Comparison of ENCODE assay signal across 12 cellular contexts in genomic region chr17:72116692-72117469, GRCh38. TPM values are rescaled to one million over a fixed set of nuclear protein-coding genes. Genes with fewer than 3 reads are reported as not detected.
DNase-seq lines count a peak whose midpoint lies in the region; ATAC-seq and TF ChIP-seq lines count a peak whose summit lies in the region.
"Had no signal": no experiment of that assay in that cellular context is flagged by ENCODE, and none has a peak within 500 bp of the region (broad histone marks: within the 10 kb centered on the region; RNA-seq: fewer than 3 reads in every experiment).

No MANE protein-coding gene starts in this region.

- H3K27ac Mint-ChIP-seq in neural crest cell (ENCODE audit: unreplicated experiment): no peak overlapping the region
- H3K27ac Mint-ChIP-seq: activated B cell treated with CpG ODN at 0.5 μM for 24 hours; CD8-positive, alpha-beta T cell; naive B cell had no signal

- H2AFZ ChIP-seq in ACC112 (ENCODE audit: low read length, unreplicated experiment) (no peak overlapping the region), IMR-90 (replicated peaks; ENCODE audit: low read length, poor library complexity) (peak overlapping the region; percentile 89)

- H3K9me1 ChIP-seq in IMR-90 (ENCODE audit: insufficient read depth, low read length): no peaks in the 10 kb centered on the region

- no peak for TF ChIP-seq POLR2A in IMR-90 (IDR thresholded peaks at IDR 0.05; ENCODE audit: low read depth, low read length)

- H3K27ac ChIP-seq in ACC112 (ENCODE audit: low read depth, low read length) (no peak overlapping the region), IMR-90 (ENCODE audit: insufficient read depth, low read length) (no peak overlapping the region)
- H3K27ac ChIP-seq: KMS-11 had no signal

- no peak overlapping the region for H2AK5ac ChIP-seq in IMR-90 (ENCODE audit: low read depth, low read length)

- WGBS in IMR-90 (ENCODE audit: extremely low coverage in 2 of 2, insufficient read length in 1 of 2), 2 experiments: 27% methylated on average over 17 of the region's 52 CpGs; no CpG with 5 or more reads in 1 of the 2 experiments

- BruUV-seq in IMR-90 (replicated peaks; lab: Mats Ljungman, UMichigan): no TSS peak

- H2BK15ac ChIP-seq in IMR-90 (ENCODE audit: low read depth, low read length): no peak overlapping the region

- no peak for TF ChIP-seq CTCF in IMR-90 (conservative IDR thresholded peaks at IDR 0.05; ENCODE audit: low read depth, low read length)
- no peak for TF ChIP-seq CTCF in fibroblast of villous mesenchyme (IDR thresholded peaks at IDR 0.05; ENCODE audit: insufficient read depth, low read depth, low read length)
- TF ChIP-seq CTCF in neural crest cell (conservative IDR thresholded peaks at IDR 0.05): no peak

- intact Hi-C loops in IMR-90 (cut with micrococcal nuclease): loop anchor here (5.0 kb wide), 1 partner anchor 465 kb away; no protein-coding TSS in a partner anchor

- H2BK20ac ChIP-seq in IMR-90 (ENCODE audit: low read depth, low read length): peak overlapping the region; percentile 53; the same call in 1 of the 2 replicates

- peak overlapping the region; percentile 67 for H2AK9ac ChIP-seq in IMR-90 (replicated peaks; ENCODE audit: low read depth, low read length, poor library complexity)

- H3K4me1 ChIP-seq in ACC112 (ENCODE audit: control insufficient read depth, insufficient read depth, low read length, unreplicated experiment) (peaks cover 12% of the 10 kb centered on the region), IMR-90 (ENCODE audit: control insufficient read depth, insufficient read depth, low read length) (peaks cover 6% of the 10 kb centered on the region)

- no peak overlapping the region for H2BK5ac ChIP-seq in IMR-90 (ENCODE audit: low read depth, low read length, poor library complexity, severe bottlenecking)

- dilution Hi-C loops in IMR-90 (cut with HindIII; ENCODE audit: low sequenced_read_pairs, unreplicated experiment): no loop called here

- H3K9ac ChIP-seq in IMR-90 (ENCODE audit: low read depth, low read length): no peak overlapping the region
- H3K9ac ChIP-seq: KMS-11 had no signal

- no peak overlapping the region for H3K14ac ChIP-seq in IMR-90 (replicated peaks; ENCODE audit: low read depth, low read length)

- H3K36me3 ChIP-seq in ACC112 (ENCODE audit: insufficient read depth, low read length): no peaks in the 10 kb centered on the region
- H3K36me3 ChIP-seq in IMR-90 (ENCODE audit: control insufficient read depth, insufficient read depth, low read length): no peaks in the 10 kb centered on the region

- H3K79me2 ChIP-seq in ACC112 (ENCODE audit: control insufficient read depth, insufficient read depth, low read length, unreplicated experiment): no peaks in the 10 kb centered on the region

- no peaks in the 10 kb centered on the region for H3K36me3 Mint-ChIP-seq in neural crest cell (ENCODE audit: low read depth)
- H3K36me3 Mint-ChIP-seq: CD8-positive, alpha-beta T cell had no signal

- DNase-seq in IMR-90: peak; percentile 30
- peak; percentile 27 for DNase-seq in fibroblast of villous mesenchyme (ENCODE audit: low read depth)
- peak; percentile 18 for DNase-seq in neural crest cell (ENCODE audit: low read depth, low spot score)
- DNase-seq in NCI-H146 treated with DMSO at 0.1 percent for 48 hours (lab: John Stamatoyannopoulos, UW; ENCODE audit: unreplicated experiment): no peak
- DNase-seq in hepatic stellate cell (ENCODE audit: low spot score): no peak
- no peak for DNase-seq in A172 (ENCODE audit: low spot score)
- DNase-seq: activated B cell treated with CpG ODN at 0.5 μM for 24 hours; CD8-positive, alpha-beta T cell; naive B cell had no signal

- H4K20me1 ChIP-seq in IMR-90 (ENCODE audit: insufficient read depth, low read length): peaks cover 5% of the 10 kb centered on the region; the same call in 1 of the 2 replicates

- H3K4me3 Mint-ChIP-seq in neural crest cell: peak overlapping the region; percentile 89
- H3K4me3 Mint-ChIP-seq: activated B cell treated with CpG ODN at 0.5 μM for 24 hours; CD8-positive, alpha-beta T cell had no signal

- peaks cover 0 to 3% of the 10 kb centered on the region in 2 experiments; a peak in 1 of 4 replicates for H3K79me1 ChIP-seq in IMR-90 (ENCODE audit: low read depth in 1 of 2, low read length in 2 of 2)

- H3K4ac ChIP-seq in IMR-90 (ENCODE audit: low read depth, low read length): no peak overlapping the region

- H2BK120ac ChIP-seq in IMR-90 (ENCODE audit: low read depth, low read length): no peak overlapping the region

- peak overlapping the region; percentile 91 for H3K4me2 ChIP-seq in IMR-90 (ENCODE audit: low read depth, low read length)
- H3K4me2 ChIP-seq: KMS-11 had no signal

- H3K9me3 Mint-ChIP-seq in neural crest cell: no peaks in the 10 kb centered on the region
- H3K9me3 Mint-ChIP-seq: activated B cell treated with CpG ODN at 0.5 μM for 24 hours; CD8-positive, alpha-beta T cell had no signal

- peak overlapping the region; percentile 68; the same call in 1 of the 2 replicates for H3K23ac ChIP-seq in IMR-90 (ENCODE audit: low read depth, low read length)

- no peak overlapping the region for H3K18ac ChIP-seq in IMR-90 (ENCODE audit: low read depth, low read length)

- CTCF ChIA-PET in IMR-90 (lab: Yijun Ruan, JAX): no interaction called here

- peaks cover 55% of the 10 kb centered on the region for H3K4me1 Mint-ChIP-seq in neural crest cell

- H3K56ac ChIP-seq in IMR-90 (ENCODE audit: extremely low read depth, insufficient read depth, low read length): no peak overlapping the region

- POLR2A ChIA-PET in IMR-90 (lab: Charles Lee; ENCODE audit: unreplicated experiment): interaction anchor here (0.5 kb wide), 1 partner anchor 1210 kb away, joined by 12 read pairs; no protein-coding TSS in a partner anchor

- TF ChIP-seq RAD21 in IMR-90 (IDR thresholded peaks at IDR 0.05; ENCODE audit: low read length): no peak

- H3K27me3 ChIP-seq in ACC112 (ENCODE audit: insufficient read depth, low read length) (peaks cover 46% of the 10 kb centered on the region), IMR-90 (ENCODE audit: control insufficient read depth, insufficient read depth, low read length) (peaks cover 11% of the 10 kb centered on the region; the same call in 1 of the 2 replicates)

- H4K91ac ChIP-seq in IMR-90 (ENCODE audit: insufficient read depth, low read depth, low read length): no peak overlapping the region

- ATAC-seq in IMR-90 (ENCODE audit: low read depth) (no peak), HG02973 (IDR thresholded peaks at IDR 0.05; ENCODE audit: unreplicated experiment) (no peak)
- ATAC-seq: CD8-positive, alpha-beta T cell had no signal

- H3K27me3 Mint-ChIP-seq in neural crest cell (ENCODE audit: low read depth): peaks cover 72% of the 10 kb centered on the region

- no peak overlapping the region for H4K5ac ChIP-seq in IMR-90 (ENCODE audit: low read depth, low read length)

- in situ Hi-C loops in IMR-90 (cut with MboI; ENCODE audit: low sequenced_read_pairs): loop anchor here (10.0 kb wide), 3 partner anchors 652 to 1352 kb away; no protein-coding TSS in a partner anchor

- H3K4me3 ChIP-seq in ACC112 (ENCODE audit: low read depth, low read length) (peak overlapping the region; percentile 71), IMR-90 (ENCODE audit: insufficient read depth, low read depth, low read length) (peak overlapping the region; percentile 47), fibroblast of villous mesenchyme (ENCODE audit: low read depth, low read length) (peak overlapping the region; percentile 36)

- peak overlapping the region in 1 of 2 experiments; percentile 2; a peak in 1 of 4 replicates for H4K8ac ChIP-seq in IMR-90 (ENCODE audit: low read depth in 2 of 2, low read length in 2 of 2)

- H3K9me3 ChIP-seq in IMR-90 (ENCODE audit: control insufficient read depth, insufficient read depth, low read length): no peaks in the 10 kb centered on the region

TF ChIP-seq in IMR-90, 13 proteins besides CTCF, POLR2A, EP300 and RAD21 (continues in another document):
- TF ChIP-seq BHLHE40 (IDR thresholded peaks at IDR 0.05; ENCODE audit: low read depth, low read length) (no peak), USF2 (IDR thresholded peaks at IDR 0.05; ENCODE audit: low read depth, low read length) (no peak), CEBPB (IDR thresholded peaks at IDR 0.05; ENCODE audit: low read depth, low read length) (no peak), MAZ (IDR thresholded peaks at IDR 0.05; ENCODE audit: borderline replicate concordance, low read depth, low read length) (no peak), RFX5 (IDR thresholded peaks at IDR 0.05; ENCODE audit: low read depth, low read length) (no peak), ELK1 (IDR thresholded peaks at IDR 0.05; ENCODE audit: borderline replicate concordance, low read depth, low read length) (no peak), CHD1 (IDR thresholded peaks at IDR 0.05; ENCODE audit: low read depth, low read length) (no peak), RCOR1 (IDR thresholded peaks at IDR 0.05; ENCODE audit: insufficient replicate concordance, low read length) (no peak), FOS (IDR thresholded peaks at IDR 0.05; ENCODE audit: low read depth, low read length) (no peak), SMC3 (IDR thresholded peaks at IDR 0.05; ENCODE audit: low read depth, low read length) (no peak), MXI1 (IDR thresholded peaks at IDR 0.05; ENCODE audit: borderline replicate concordance, low read depth, low read length) (no peak), NFE2L2 (IDR thresholded peaks at IDR 0.05; ENCODE audit: low read depth, low read length) (no peak)

RNA-seq across cellular contexts. Expression of gene SOX9, which starts 3.9 kb away (rescaled TPM):
- 4.1 and 8.3 TPM in 2 replicates for total RNA-seq in IMR-90 (2012; rRNA removed)
- polyA plus RNA-seq in IMR-90 (2012; rRNA removed): 12.7 and 17.6 TPM in 2 replicates
- 12.5 and 21.1 TPM in 2 replicates for polyA plus RNA-seq in IMR-90 (2012; cell fraction: cytosol; rRNA removed)
- polyA plus RNA-seq in IMR-90 (2012; cell fraction: nucleus; rRNA removed; ENCODE audit: low replicate concordance): 31.6 and 43.9 TPM in 2 replicates
- total RNA-seq in fibroblast of villous mesenchyme: 1.3 and 1.7 TPM in 2 replicates
- 36.8 and 36.9 TPM in 2 replicates for total RNA-seq in neural crest cell
- 21.5 and 26.1 TPM in 2 replicates for total RNA-seq in A172 (2014; rRNA removed; shearing (Covaris generic))
- total RNA-seq: CD8-positive, alpha-beta T cell had no signal

Comparison
In these comparisons a context has a peak if more than half of its experiments do, and no peak if none do; other contexts are left out.
1. DNase-seq: peak in IMR-90 (single experiment), fibroblast of villous mesenchyme (single experiment) and neural crest cell (single experiment); none in NCI-H146 treated with DMSO at 0.1 percent for 48 hours (single experiment), hepatic stellate cell (single experiment) and A172 (single experiment).
2. Peak in every context shown above with its lines, with median percentiles within 50 percentile points of each other: H3K4me3 ChIP-seq.